10 cellular contexts compared by ENCODE assay signal in genomic region chr3:7977245-7978103, GRCh38.
DNase-seq lines count a peak whose midpoint lies in the region; ATAC-seq and TF ChIP-seq lines count a peak whose summit lies in the region.
"Had no signal": no experiment of that assay in that cellular context is flagged by ENCODE, and none has a peak within 500 bp of the region (broad histone marks: within the 10 kb centered on the region; RNA-seq: fewer than 3 reads in every experiment).

No MANE protein-coding gene starts in this region.

- intact Hi-C loops in Right ventricle myocardium superior (cut with DNase I), result no loop called here
- intact Hi-C loops in cardiac septum (cut with DNase I), result no loop called here
- intact Hi-C loops in heart right ventricle (cut with DNase I), result no loop called here

- no peaks in the 10 kb centered on the region for H3K27me3 ChIP-seq in heart right ventricle
- H3K27me3 ChIP-seq: right lobe of liver had no signal

- peaks cover 0 to 11% (median 0%) of the 10 kb centered on the region in 9 donors for H3K4me1 ChIP-seq in heart right ventricle
- H3K4me1 ChIP-seq: right lobe of liver had no signal

- no peak for TF ChIP-seq CTCF in heart right ventricle (IDR thresholded peaks at IDR 0.05)

- in situ Hi-C loops in SK-MEL-5 (cut with HindIII; ENCODE audit: low pct_unique_long_range_greater_than_20kb, low sequenced_read_pairs), result no loop called here

- DNase-seq in Right ventricle myocardium superior, result no peak
- no peak for DNase-seq in cardiac septum (ENCODE audit: low spot score)
- DNase-seq in SK-MEL-5 (ENCODE audit: low read depth, low spot score), result peak; percentile 96
- DNase-seq in heart right ventricle, result peak in 1 of 2 donors; percentile 44
- no peak for DNase-seq in germinal center (ENCODE audit: low spot score)
- no peak for DNase-seq in stimulated activated CD4-positive, alpha-beta T cell treated with anti-CD3 and anti-CD28 coated beads, Interleukin-12 subunit alpha, Interleukin-12 subunit beta, amount 100 ng/mL, for 4 hours
- DNase-seq: KG1, right lobe of liver had no signal

- peak; percentile 36 for ATAC-seq in Right ventricle myocardium superior (ENCODE audit: poor library complexity)
- ATAC-seq in heart right ventricle, result peak; percentile 30 to 95 (median 81)
- no peak for ATAC-seq in GM21528 (IDR thresholded peaks at IDR 0.05; ENCODE audit: low FRiP score, unreplicated experiment)
- ATAC-seq in HG02642 (IDR thresholded peaks at IDR 0.05; ENCODE audit: poor library complexity, unreplicated experiment), result no peak

- no peaks in the 10 kb centered on the region for H3K9me3 ChIP-seq in heart right ventricle
- H3K9me3 ChIP-seq: right lobe of liver had no signal

- peak overlapping the region in 1 of 10 donors; percentile 16 for H3K4me3 ChIP-seq in heart right ventricle
- H3K4me3 ChIP-seq: right lobe of liver had no signal

- H3K36me3 ChIP-seq in heart right ventricle, result no peaks in the 10 kb centered on the region
- H3K36me3 ChIP-seq: right lobe of liver had no signal

- H3K27ac ChIP-seq in heart right ventricle, result no peak overlapping the region
- H3K27ac ChIP-seq: right lobe of liver had no signal

- 51 to 63% methylated on average over 5 of the region's 5 CpGs for WGBS in heart right ventricle, 2 donors

Comparison
In these comparisons a context has a peak if more than half of its experiments do, and no peak if none do; other contexts are left out.
1. ATAC-seq: peak in Right ventricle myocardium superior (single experiment) and heart right ventricle (8 of 8); none in GM21528 (single experiment) and HG02642 (single experiment).